Comparison of ENCODE assay signal across 18 cellular contexts in the genomic region with DNA sequence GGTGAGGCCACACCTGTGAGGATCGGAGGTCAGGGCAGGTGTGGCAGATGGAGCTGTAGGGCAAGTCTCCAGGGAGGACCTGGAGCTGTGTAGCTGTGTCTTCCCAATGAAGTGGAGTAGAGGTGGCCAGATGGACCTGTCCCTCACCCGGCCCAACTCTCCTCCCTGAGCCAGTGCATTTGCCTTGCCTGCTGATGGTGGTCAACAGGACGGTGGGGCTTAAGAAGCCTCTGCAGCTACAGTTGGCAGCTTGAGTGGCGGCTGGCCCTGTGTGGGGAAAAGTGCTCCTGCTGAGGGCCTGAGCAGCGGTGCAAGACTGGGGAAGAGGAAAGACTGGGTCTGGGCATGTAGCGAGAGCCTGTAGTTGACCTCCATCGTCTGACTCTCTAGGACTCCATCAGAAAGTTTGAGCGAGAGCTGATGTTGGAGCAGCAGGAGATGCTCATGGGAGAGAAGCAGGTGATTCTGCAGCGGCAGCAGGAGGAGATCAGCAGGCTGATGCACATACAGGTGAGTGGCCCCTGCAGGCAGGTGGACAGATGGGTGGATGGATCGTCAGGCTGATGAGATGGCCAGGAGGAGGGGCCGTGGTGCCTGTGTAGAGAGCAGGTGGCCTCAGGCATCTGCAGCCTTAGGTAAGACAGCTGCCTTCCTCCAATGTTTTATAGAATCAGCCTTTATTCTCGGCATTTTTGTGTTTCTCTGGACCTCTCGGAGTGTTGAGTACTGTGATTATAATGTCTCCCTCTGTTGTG. TPM values are rescaled to one million over a fixed set of nuclear protein-coding genes. Genes with fewer than 3 reads are reported as not detected.
DNase-seq lines count a peak whose midpoint lies in the region; ATAC-seq and TF ChIP-seq lines count a peak whose summit lies in the region.
"Had no signal": no experiment of that assay in that cellular context is flagged by ENCODE, and none has a peak within 500 bp of the region (broad histone marks: within the 10 kb centered on the region; RNA-seq: fewer than 3 reads in every experiment).

No MANE protein-coding gene starts in this region.

- H3K27ac ChIP-seq in esophagus muscularis mucosa (replicated peaks in 1 of 4): no peak overlapping the region
- H3K27ac ChIP-seq in gastroesophageal sphincter: no peak overlapping the region
- H3K27ac ChIP-seq: dorsolateral prefrontal cortex, gastrocnemius medialis, neutrophil, suprapubic skin had no signal

- H3K36me3 ChIP-seq in esophagus muscularis mucosa (no peaks in the 10 kb centered on the region), gastroesophageal sphincter (no peaks in the 10 kb centered on the region)
- H3K36me3 ChIP-seq: gastrocnemius medialis, neutrophil, suprapubic skin had no signal

- WGBS in esophagus muscularis mucosa: 95% methylated on average over 12 of the region's 13 CpGs
- 80 to 100% methylated on average over 2 to 7 of the region's 13 CpGs for WGBS in gastroesophageal sphincter (ENCODE audit: low coverage in 1 of 2), 2 donors

- H3K9me3 ChIP-seq in esophagus muscularis mucosa (no peaks in the 10 kb centered on the region), gastroesophageal sphincter (no peaks in the 10 kb centered on the region)
- H3K9me3 ChIP-seq: gastrocnemius medialis, neutrophil, suprapubic skin had no signal

- no peak for TF ChIP-seq EP300 in esophagus muscularis mucosa (IDR thresholded peaks at IDR 0.05)
- no peak for TF ChIP-seq EP300 in gastroesophageal sphincter (IDR thresholded peaks at IDR 0.05)

- H3K4me1 ChIP-seq in esophagus muscularis mucosa (peaks cover 14 to 23% (median 17%) of the 10 kb centered on the region in 4 donors), gastroesophageal sphincter (peaks cover 0 to 30% (median 7%) of the 10 kb centered on the region in 3 donors)
- H3K4me1 ChIP-seq: gastrocnemius medialis had no signal

- H3K27me3 ChIP-seq in esophagus muscularis mucosa (no peaks in the 10 kb centered on the region), gastroesophageal sphincter (no peaks in the 10 kb centered on the region)
- H3K27me3 ChIP-seq: gastrocnemius medialis, neutrophil, suprapubic skin had no signal

- TF ChIP-seq POLR2A in esophagus muscularis mucosa (IDR thresholded peaks at IDR 0.05; ENCODE audit: low read depth) (no peak), gastroesophageal sphincter (IDR thresholded peaks at IDR 0.05) (no peak)

- no peak for ATAC-seq in left ventricle myocardium superior
- no peak for ATAC-seq in GM21737 (IDR thresholded peaks at IDR 0.05; ENCODE audit: unreplicated experiment)
- ATAC-seq in gastroesophageal sphincter: no peak
- ATAC-seq: gastrocnemius medialis, K562, left colon, T-cell had no signal

- no peak overlapping the region for H3K4me3 ChIP-seq in esophagus muscularis mucosa
- no peak overlapping the region for H3K4me3 ChIP-seq in gastroesophageal sphincter
- H3K4me3 ChIP-seq: dorsolateral prefrontal cortex, gastrocnemius medialis, K562, suprapubic skin had no signal

- no peak for TF ChIP-seq CTCF in esophagus muscularis mucosa (IDR thresholded peaks at IDR 0.05)
- no peak for TF ChIP-seq CTCF in gastroesophageal sphincter (IDR thresholded peaks at IDR 0.05)

- intact Hi-C loops in cardiac septum (cut with DNase I): no loop called here
- intact Hi-C loops in left ventricle myocardium superior (cut with micrococcal nuclease): no loop called here
- intact Hi-C loops in esophagus muscularis mucosa (cut with DNase I): no loop called here

- DNase-seq in cardiac septum (ENCODE audit: low spot score): peak; percentile 64
- no peak for DNase-seq in left ventricle myocardium superior
- DNase-seq in NCI-H748 (lab: John Stamatoyannopoulos, UW; ENCODE audit: unreplicated experiment): peak; percentile 82
- DNase-seq in esophagus muscularis mucosa (ENCODE audit: extremely low spot score): peak; percentile 77
- DNase-seq in NCI-H524 (lab: John Stamatoyannopoulos, UW): no peak
- no peak for DNase-seq in anterior cingulate cortex (lab: John Stamatoyannopoulos, UW)
- DNase-seq: activated CD4-positive, alpha-beta T cell treated with anti-CD3 and anti-CD28 coated beads, Interleukin-2, amount 50 U/mL, for 1 hour; activated effector memory CD4-positive, alpha-beta T cell treated with anti-CD3 and anti-CD28 coated beads, Interleukin-2, amount 50 U/mL, for 16 hours; gastrocnemius medialis; left colon; NCI-H2171 treated with DMSO at 0.1 percent for 48 hours; T-cell had no signal

RNA-seq across cellular contexts. Expression of a gene that starts 24.9 kb away (rescaled TPM):
- 0.83 TPM for total RNA-seq in cardiac septum
- total RNA-seq in left ventricle myocardium superior: not detected
- total RNA-seq in esophagus muscularis mucosa: 1 to 10 TPM; 3.7 to 8.7 (median 6.2) TPM
- 100 to 1,000 TPM in 2 of 4 donors, 10 to 100 TPM in 2; 17.0 to 182 (median 79.6) TPM for total RNA-seq in gastroesophageal sphincter

RNA-seq across cellular contexts. Expression of a gene that starts 41.5 kb away (rescaled TPM):
- total RNA-seq in cardiac septum (0.54 TPM), left ventricle myocardium superior (0.74 TPM), esophagus muscularis mucosa (under 1 TPM in 2 of 4 donors, not detected in 2; 0.42 to 0.65 TPM), gastroesophageal sphincter (under 1 TPM in 2 of 4 donors, not detected in 2; 0.62 to 0.78 TPM)

Comparison
In these comparisons a context has a peak if more than half of its experiments do, and no peak if none do; other contexts are left out.
1. DNase-seq: peak in cardiac septum (single experiment), NCI-H748 (single experiment) and esophagus muscularis mucosa (single experiment); none in left ventricle myocardium superior (single experiment), NCI-H524 (0 of 2) and anterior cingulate cortex (0 of 58).